In the genomic region with DNA sequence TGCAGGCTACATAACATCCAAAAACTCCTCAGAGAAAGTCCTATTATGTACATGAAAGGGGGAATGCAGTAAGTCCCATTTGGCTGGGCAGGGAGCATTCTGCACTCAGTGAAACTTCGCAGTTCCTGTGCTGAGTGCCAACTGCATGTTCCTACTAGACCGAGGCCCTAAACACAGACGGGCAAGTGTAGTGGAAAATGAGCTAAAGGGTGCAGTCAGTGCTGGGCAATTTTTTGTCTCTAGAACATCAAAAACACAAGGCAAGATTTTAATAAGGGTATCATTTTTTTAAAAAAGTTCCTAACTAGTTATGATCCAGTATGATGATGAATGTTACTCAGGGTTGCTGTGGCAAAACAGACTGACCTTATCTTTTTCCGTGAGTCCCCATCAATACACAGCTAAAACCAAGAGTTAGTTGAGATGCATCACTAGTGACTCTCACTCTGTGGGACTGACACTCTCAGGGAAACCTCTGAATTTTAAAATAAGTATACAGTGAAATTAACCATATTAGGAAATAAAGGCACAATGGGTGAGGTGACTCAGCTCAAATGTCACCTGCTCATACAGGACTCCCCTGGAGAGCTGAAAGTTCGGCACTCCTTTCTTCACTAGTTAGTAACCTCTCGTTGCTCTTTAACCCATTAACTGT, we compare ENCODE assay signal across 9 cellular contexts.
A peak's percentile ranks its signal among the peaks of the same experiment; 100 is the strongest.
DNase-seq lines count a peak whose midpoint lies in the region; ATAC-seq and TF ChIP-seq lines count a peak whose summit lies in the region.
"Had no signal": no experiment of that assay in that cellular context is flagged by ENCODE, and none has a peak within 500 bp of the region (broad histone marks: within the 10 kb centered on the region; RNA-seq: fewer than 3 reads in every experiment).

No MANE protein-coding gene starts in this region.

- H3K27ac Mint-ChIP-seq in activated naive CD4-positive, alpha-beta T cell treated with anti-CD3 and anti-CD28 coated beads, Interleukin-2, amount 50 U/mL, for 24 hours = peak overlapping the region; percentile 6
- H3K27ac Mint-ChIP-seq in activated naive CD4-positive, alpha-beta T cell treated with anti-CD3 and anti-CD28 coated beads, Interleukin-2, amount 10 ng/mL, durations not matched to agents 7 days and 5 days = no peak overlapping the region
- H3K27ac Mint-ChIP-seq in activated CD8-positive, alpha-beta T cell treated with anti-CD3 and anti-CD28 coated beads for 36 hours = peak overlapping the region; percentile 80

- CTCF ChIA-PET in activated naive CD4-positive, alpha-beta T cell treated with anti-CD3 and anti-CD28 coated beads, Interleukin-2, amount 10 ng/mL, durations not matched to agents 7 days and 5 days (lab: Charles Lee) = interaction anchor here (0.9 kb wide), 1 partner anchor 287 kb away, joined by 3 read pairs; no protein-coding TSS in a partner anchor
- CTCF ChIA-PET in activated CD8-positive, alpha-beta T cell treated with anti-CD3 and anti-CD28 coated beads for 36 hours (lab: Charles Lee) = interaction anchor here (1.0 kb wide), 1 partner anchor 78 kb away, joined by 3 read pairs; no protein-coding TSS in a partner anchor
- CTCF ChIA-PET in HEK293T (lab: Yijun Ruan, JAX) = interaction anchor here (0.9 kb wide), 1 partner anchor 74 kb away, joined by 3 read pairs; no protein-coding TSS in a partner anchor

- peak overlapping the region; percentile 80 to 85 for H3K27ac ChIP-seq in tibial artery

- no peaks in the 10 kb centered on the region for H3K9me3 Mint-ChIP-seq in activated naive CD4-positive, alpha-beta T cell treated with anti-CD3 and anti-CD28 coated beads, Interleukin-2, amount 50 U/mL, for 24 hours
- no peaks in the 10 kb centered on the region for H3K9me3 Mint-ChIP-seq in activated naive CD4-positive, alpha-beta T cell treated with anti-CD3 and anti-CD28 coated beads, Interleukin-2, amount 10 ng/mL, durations not matched to agents 7 days and 5 days
- peaks cover 3% of the 10 kb centered on the region for H3K9me3 Mint-ChIP-seq in activated CD8-positive, alpha-beta T cell treated with anti-CD3 and anti-CD28 coated beads for 36 hours

- intact Hi-C loops in activated CD8-positive, alpha-beta T cell treated with anti-CD3 and anti-CD28 coated beads for 36 hours (cut with micrococcal nuclease) = loop anchor here (2.0 kb wide), 2 partner anchors 16 to 90 kb away; no protein-coding TSS in a partner anchor
- intact Hi-C loops in left cardiac atrium (cut with DNase I) (loop anchor here in 1 of 2 donors (5.0 kb wide), 1 partner anchor 90 kb away; the partner anchor contains the start of gene NIBAN1), tibial artery (cut with DNase I; ENCODE audit: low total_unique reads) (loop anchor here (10.0 kb wide), 2 partner anchors 58 to 92 kb away; partner anchors contain the start of gene NIBAN1)

- peaks cover 3% of the 10 kb centered on the region for H3K27me3 Mint-ChIP-seq in activated naive CD4-positive, alpha-beta T cell treated with anti-CD3 and anti-CD28 coated beads, Interleukin-2, amount 50 U/mL, for 24 hours
- H3K27me3 Mint-ChIP-seq in activated naive CD4-positive, alpha-beta T cell treated with anti-CD3 and anti-CD28 coated beads, Interleukin-2, amount 10 ng/mL, durations not matched to agents 7 days and 5 days = no peaks in the 10 kb centered on the region
- peaks cover 4% of the 10 kb centered on the region for H3K27me3 Mint-ChIP-seq in activated CD8-positive, alpha-beta T cell treated with anti-CD3 and anti-CD28 coated beads for 36 hours

- no peak for TF ChIP-seq CTCF in activated CD8-positive, alpha-beta T cell treated with anti-CD3 and anti-CD28 coated beads for 36 hours (IDR thresholded peaks at IDR 0.05)
- no peak for TF ChIP-seq CTCF in tibial artery (IDR thresholded peaks at IDR 0.05)

- POLR2A ChIA-PET in activated CD8-positive, alpha-beta T cell treated with anti-CD3 and anti-CD28 coated beads for 36 hours (lab: Charles Lee) = interaction anchor here (1.8 kb wide), 1 partner anchor 92 kb away, joined by 7 read pairs; the partner anchor contains the start of gene NIBAN1
- POLR2A ChIA-PET in HEK293T (lab: Yijun Ruan, JAX) = no interaction called here

- H3K4me1 ChIP-seq in tibial artery = peaks cover 0 to 94% (median 44%) of the 10 kb centered on the region in 4 donors

- no peak overlapping the region for H3K4me3 Mint-ChIP-seq in activated naive CD4-positive, alpha-beta T cell treated with anti-CD3 and anti-CD28 coated beads, Interleukin-2, amount 50 U/mL, for 24 hours
- H3K4me3 Mint-ChIP-seq in activated naive CD4-positive, alpha-beta T cell treated with anti-CD3 and anti-CD28 coated beads, Interleukin-2, amount 10 ng/mL, durations not matched to agents 7 days and 5 days = no peak overlapping the region
- no peak overlapping the region for H3K4me3 Mint-ChIP-seq in activated CD8-positive, alpha-beta T cell treated with anti-CD3 and anti-CD28 coated beads for 36 hours

- no peaks in the 10 kb centered on the region for H3K36me3 Mint-ChIP-seq in activated naive CD4-positive, alpha-beta T cell treated with anti-CD3 and anti-CD28 coated beads, Interleukin-2, amount 50 U/mL, for 24 hours
- H3K36me3 Mint-ChIP-seq in activated naive CD4-positive, alpha-beta T cell treated with anti-CD3 and anti-CD28 coated beads, Interleukin-2, amount 10 ng/mL, durations not matched to agents 7 days and 5 days = peaks cover 21% of the 10 kb centered on the region
- peaks cover 11% of the 10 kb centered on the region for H3K36me3 Mint-ChIP-seq in activated CD8-positive, alpha-beta T cell treated with anti-CD3 and anti-CD28 coated beads for 36 hours (ENCODE audit: low read depth)

- peak; percentile 75 for ATAC-seq in activated CD8-positive, alpha-beta T cell treated with anti-CD3 and anti-CD28 coated beads for 36 hours
- ATAC-seq in left cardiac atrium (peak; percentile 74 to 78), GM21390 (IDR thresholded peaks at IDR 0.05; ENCODE audit: unreplicated experiment) (no peak)
- ATAC-seq: left lung had no signal

- DNase-seq in activated naive CD4-positive, alpha-beta T cell treated with anti-CD3 and anti-CD28 coated beads, Interleukin-2, amount 10 ng/mL, durations not matched to agents 7 days and 5 days = no peak
- peak; percentile 37 for DNase-seq in activated CD8-positive, alpha-beta T cell treated with anti-CD3 and anti-CD28 coated beads for 36 hours
- DNase-seq in left cardiac atrium = peak; percentile 51
- peak; percentile 65 to 87 for DNase-seq in tibial artery
- DNase-seq in NCI-H1436 (lab: John Stamatoyannopoulos, UW) = no peak
- DNase-seq in HEK293T (ENCODE audit: extremely low spot score) = no peak
- DNase-seq: left lung had no signal

- peaks cover 8% of the 10 kb centered on the region for H3K4me1 Mint-ChIP-seq in activated naive CD4-positive, alpha-beta T cell treated with anti-CD3 and anti-CD28 coated beads, Interleukin-2, amount 50 U/mL, for 24 hours
- peaks cover 6% of the 10 kb centered on the region for H3K4me1 Mint-ChIP-seq in activated naive CD4-positive, alpha-beta T cell treated with anti-CD3 and anti-CD28 coated beads, Interleukin-2, amount 10 ng/mL, durations not matched to agents 7 days and 5 days
- H3K4me1 Mint-ChIP-seq in activated CD8-positive, alpha-beta T cell treated with anti-CD3 and anti-CD28 coated beads for 36 hours (ENCODE audit: low read depth) = peaks cover 27% of the 10 kb centered on the region

- H3K9me3 ChIP-seq in tibial artery = no peaks in the 10 kb centered on the region
- H3K9me3 ChIP-seq: left lung had no signal

- H3K27me3 ChIP-seq in tibial artery = no peaks in the 10 kb centered on the region
- H3K27me3 ChIP-seq: left lung had no signal

- no peak overlapping the region for H3K4me3 ChIP-seq in tibial artery
- H3K4me3 ChIP-seq: left lung had no signal

- H3K36me3 ChIP-seq in tibial artery = no peaks in the 10 kb centered on the region

TF ChIP-seq in HEK293T, 16 proteins besides CTCF, POLR2A, EP300 and RAD21:
- TF ChIP-seq BHLHE40 (IDR thresholded peaks at IDR 0.05; ENCODE audit: borderline replicate concordance) (no peak), TARDBP (IDR thresholded peaks at IDR 0.05) (no peak), ELF4 (IDR thresholded peaks at IDR 0.05) (no peak), PKNOX1 (IDR thresholded peaks at IDR 0.05) (no peak), FOXM1 (IDR thresholded peaks at IDR 0.05; ENCODE audit: borderline replicate concordance) (no peak), NFRKB (IDR thresholded peaks at IDR 0.05) (no peak), FOXA1 (IDR thresholded peaks at IDR 0.05) (no peak), L3MBTL2 (conservative IDR thresholded peaks at IDR 0.05) (no peak), LEF1 (IDR thresholded peaks at IDR 0.05; ENCODE audit: borderline replicate concordance) (no peak), ARNT (IDR thresholded peaks at IDR 0.05) (no peak), CTBP1 (IDR thresholded peaks at IDR 0.05; ENCODE audit: borderline replicate concordance) (no peak), HDGF (IDR thresholded peaks at IDR 0.05; ENCODE audit: borderline replicate concordance) (no peak), SP1 (IDR thresholded peaks at IDR 0.05) (no peak), FOXK2 (IDR thresholded peaks at IDR 0.05) (no peak), SUZ12 (IDR thresholded peaks at IDR 0.05) (no peak), ZNF384 (IDR thresholded peaks at IDR 0.05) (no peak)

Comparison
In these comparisons a context has a peak if more than half of its experiments do, and no peak if none do; other contexts are left out.
1. DNase-seq: peak in activated CD8-positive, alpha-beta T cell treated with anti-CD3 and anti-CD28 coated beads for 36 hours (single experiment), left cardiac atrium (single experiment) and tibial artery (2 of 2); none in activated naive CD4-positive, alpha-beta T cell treated with anti-CD3 and anti-CD28 coated beads, Interleukin-2, amount 10 ng/mL, durations not matched to agents 7 days and 5 days (single experiment), NCI-H1436 (single experiment) and HEK293T (single experiment).